In the genomic region with DNA sequence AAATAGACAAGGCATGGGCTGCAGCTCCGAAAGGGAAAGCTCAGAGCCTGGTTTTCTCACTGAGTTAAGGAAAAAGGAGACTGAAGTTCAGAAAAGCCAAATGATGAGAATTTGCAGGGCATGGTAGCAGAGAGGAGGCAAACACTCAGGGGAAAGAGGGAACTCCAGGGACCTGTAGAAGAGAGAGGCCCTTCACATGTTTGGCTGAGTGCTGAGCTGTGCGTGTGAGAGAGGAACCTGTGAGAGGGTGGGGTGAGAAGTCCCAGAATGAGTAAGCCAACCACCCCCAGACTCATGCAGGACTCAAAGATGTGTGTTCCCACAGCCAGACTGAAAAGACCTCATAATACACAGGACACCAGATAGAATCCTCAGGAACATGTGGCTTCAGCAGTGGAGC, we compare ENCODE assay signal across 1 cellular context.
TF ChIP-seq lines count a peak whose summit lies in the region.

No MANE protein-coding gene starts in this region.

TF ChIP-seq in GM12878, 131 proteins besides CTCF, POLR2A, EP300 and RAD21 (continued from another document and continues in another):
- TF ChIP-seq, protein P1, sequence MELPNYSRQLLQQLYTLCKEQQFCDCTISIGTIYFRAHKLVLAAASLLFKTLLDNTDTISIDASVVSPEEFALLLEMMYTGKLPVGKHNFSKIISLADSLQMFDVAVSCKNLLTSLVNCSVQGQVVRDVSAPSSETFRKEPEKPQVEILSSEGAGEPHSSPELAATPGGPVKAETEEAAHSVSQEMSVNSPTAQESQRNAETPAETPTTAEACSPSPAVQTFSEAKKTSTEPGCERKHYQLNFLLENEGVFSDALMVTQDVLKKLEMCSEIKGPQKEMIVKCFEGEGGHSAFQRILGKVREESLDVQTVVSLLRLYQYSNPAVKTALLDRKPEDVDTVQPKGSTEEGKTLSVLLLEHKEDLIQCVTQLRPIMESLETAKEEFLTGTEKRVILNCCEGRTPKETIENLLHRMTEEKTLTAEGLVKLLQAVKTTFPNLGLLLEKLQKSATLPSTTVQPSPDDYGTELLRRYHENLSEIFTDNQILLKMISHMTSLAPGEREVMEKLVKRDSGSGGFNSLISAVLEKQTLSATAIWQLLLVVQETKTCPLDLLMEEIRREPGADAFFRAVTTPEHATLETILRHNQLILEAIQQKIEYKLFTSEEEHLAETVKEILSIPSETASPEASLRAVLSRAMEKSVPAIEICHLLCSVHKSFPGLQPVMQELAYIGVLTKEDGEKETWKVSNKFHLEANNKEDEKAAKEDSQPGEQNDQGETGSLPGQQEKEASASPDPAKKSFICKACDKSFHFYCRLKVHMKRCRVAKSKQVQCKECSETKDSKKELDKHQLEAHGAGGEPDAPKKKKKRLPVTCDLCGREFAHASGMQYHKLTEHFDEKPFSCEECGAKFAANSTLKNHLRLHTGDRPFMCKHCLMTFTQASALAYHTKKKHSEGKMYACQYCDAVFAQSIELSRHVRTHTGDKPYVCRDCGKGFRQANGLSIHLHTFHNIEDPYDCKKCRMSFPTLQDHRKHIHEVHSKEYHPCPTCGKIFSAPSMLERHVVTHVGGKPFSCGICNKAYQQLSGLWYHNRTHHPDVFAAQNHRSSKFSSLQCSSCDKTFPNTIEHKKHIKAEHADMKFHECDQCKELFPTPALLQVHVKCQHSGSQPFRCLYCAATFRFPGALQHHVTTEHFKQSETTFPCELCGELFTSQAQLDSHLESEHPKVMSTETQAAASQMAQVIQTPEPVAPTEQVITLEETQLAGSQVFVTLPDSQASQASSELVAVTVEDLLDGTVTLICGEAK (IDR thresholded peaks at IDR 0.05; ENCODE audit: borderline replicate concordance) = no peak
- TF ChIP-seq, protein P2, sequence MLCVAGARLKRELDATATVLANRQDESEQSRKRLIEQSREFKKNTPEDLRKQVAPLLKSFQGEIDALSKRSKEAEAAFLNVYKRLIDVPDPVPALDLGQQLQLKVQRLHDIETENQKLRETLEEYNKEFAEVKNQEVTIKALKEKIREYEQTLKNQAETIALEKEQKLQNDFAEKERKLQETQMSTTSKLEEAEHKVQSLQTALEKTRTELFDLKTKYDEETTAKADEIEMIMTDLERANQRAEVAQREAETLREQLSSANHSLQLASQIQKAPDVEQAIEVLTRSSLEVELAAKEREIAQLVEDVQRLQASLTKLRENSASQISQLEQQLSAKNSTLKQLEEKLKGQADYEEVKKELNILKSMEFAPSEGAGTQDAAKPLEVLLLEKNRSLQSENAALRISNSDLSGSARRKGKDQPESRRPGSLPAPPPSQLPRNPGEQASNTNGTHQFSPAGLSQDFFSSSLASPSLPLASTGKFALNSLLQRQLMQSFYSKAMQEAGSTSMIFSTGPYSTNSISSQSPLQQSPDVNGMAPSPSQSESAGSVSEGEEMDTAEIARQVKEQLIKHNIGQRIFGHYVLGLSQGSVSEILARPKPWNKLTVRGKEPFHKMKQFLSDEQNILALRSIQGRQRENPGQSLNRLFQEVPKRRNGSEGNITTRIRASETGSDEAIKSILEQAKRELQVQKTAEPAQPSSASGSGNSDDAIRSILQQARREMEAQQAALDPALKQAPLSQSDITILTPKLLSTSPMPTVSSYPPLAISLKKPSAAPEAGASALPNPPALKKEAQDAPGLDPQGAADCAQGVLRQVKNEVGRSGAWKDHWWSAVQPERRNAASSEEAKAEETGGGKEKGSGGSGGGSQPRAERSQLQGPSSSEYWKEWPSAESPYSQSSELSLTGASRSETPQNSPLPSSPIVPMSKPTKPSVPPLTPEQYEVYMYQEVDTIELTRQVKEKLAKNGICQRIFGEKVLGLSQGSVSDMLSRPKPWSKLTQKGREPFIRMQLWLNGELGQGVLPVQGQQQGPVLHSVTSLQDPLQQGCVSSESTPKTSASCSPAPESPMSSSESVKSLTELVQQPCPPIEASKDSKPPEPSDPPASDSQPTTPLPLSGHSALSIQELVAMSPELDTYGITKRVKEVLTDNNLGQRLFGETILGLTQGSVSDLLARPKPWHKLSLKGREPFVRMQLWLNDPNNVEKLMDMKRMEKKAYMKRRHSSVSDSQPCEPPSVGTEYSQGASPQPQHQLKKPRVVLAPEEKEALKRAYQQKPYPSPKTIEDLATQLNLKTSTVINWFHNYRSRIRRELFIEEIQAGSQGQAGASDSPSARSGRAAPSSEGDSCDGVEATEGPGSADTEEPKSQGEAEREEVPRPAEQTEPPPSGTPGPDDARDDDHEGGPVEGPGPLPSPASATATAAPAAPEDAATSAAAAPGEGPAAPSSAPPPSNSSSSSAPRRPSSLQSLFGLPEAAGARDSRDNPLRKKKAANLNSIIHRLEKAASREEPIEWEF (IDR thresholded peaks at IDR 0.05; ENCODE audit: insufficient replicate concordance, low read depth, low read length) = peak; percentile 94
- TF ChIP-seq ZNF622 (IDR thresholded peaks at IDR 0.05) (no peak), STAT3 (IDR thresholded peaks at IDR 0.05; ENCODE audit: low read depth, low read length) (no peak), EED (IDR thresholded peaks at IDR 0.05; ENCODE audit: low read depth) (no peak), NFYA (IDR thresholded peaks at IDR 0.05; ENCODE audit: borderline replicate concordance, low read depth, low read length) (no peak), CHD4 (IDR thresholded peaks at IDR 0.05) (no peak), POLR2AphosphoS2 (IDR thresholded peaks at IDR 0.05; ENCODE audit: low read depth, low read length) (no peak), NR2C2 (IDR thresholded peaks at IDR 0.05; ENCODE audit: borderline replicate concordance, control insufficient read depth, insufficient read length, low read depth) (no peak), CEBPB (IDR thresholded peaks at IDR 0.05; ENCODE audit: borderline replicate concordance in 1 of 2, low read depth in 2 of 2, low read length in 2 of 2) (no peak), SIX5 (IDR thresholded peaks at IDR 0.05; ENCODE audit: low read depth, low read length, severe bottlenecking) (no peak), ZNF384 (IDR thresholded peaks at IDR 0.05; ENCODE audit: borderline replicate concordance, low read depth, low read length) (no peak), GATAD2B (conservative IDR thresholded peaks at IDR 0.05; ENCODE audit: low read depth) (peak; percentile 99), RFX5 (IDR thresholded peaks at IDR 0.05; ENCODE audit: low read depth, low read length) (no peak), ZBED1 (IDR thresholded peaks at IDR 0.05; ENCODE audit: borderline replicate concordance) (no peak), ZNF274 (IDR thresholded peaks at IDR 0.05; ENCODE audit: insufficient read depth, insufficient read length) (no peak), MTA2 (IDR thresholded peaks at IDR 0.05; ENCODE audit: low read depth) (peak; percentile 55; the same call in 1 of the 2 replicates), ZNF24 (IDR thresholded peaks at IDR 0.05) (no peak), ESRRA (IDR thresholded peaks at IDR 0.05; ENCODE audit: low read length) (no peak)
- TF ChIP-seq, protein P3, sequence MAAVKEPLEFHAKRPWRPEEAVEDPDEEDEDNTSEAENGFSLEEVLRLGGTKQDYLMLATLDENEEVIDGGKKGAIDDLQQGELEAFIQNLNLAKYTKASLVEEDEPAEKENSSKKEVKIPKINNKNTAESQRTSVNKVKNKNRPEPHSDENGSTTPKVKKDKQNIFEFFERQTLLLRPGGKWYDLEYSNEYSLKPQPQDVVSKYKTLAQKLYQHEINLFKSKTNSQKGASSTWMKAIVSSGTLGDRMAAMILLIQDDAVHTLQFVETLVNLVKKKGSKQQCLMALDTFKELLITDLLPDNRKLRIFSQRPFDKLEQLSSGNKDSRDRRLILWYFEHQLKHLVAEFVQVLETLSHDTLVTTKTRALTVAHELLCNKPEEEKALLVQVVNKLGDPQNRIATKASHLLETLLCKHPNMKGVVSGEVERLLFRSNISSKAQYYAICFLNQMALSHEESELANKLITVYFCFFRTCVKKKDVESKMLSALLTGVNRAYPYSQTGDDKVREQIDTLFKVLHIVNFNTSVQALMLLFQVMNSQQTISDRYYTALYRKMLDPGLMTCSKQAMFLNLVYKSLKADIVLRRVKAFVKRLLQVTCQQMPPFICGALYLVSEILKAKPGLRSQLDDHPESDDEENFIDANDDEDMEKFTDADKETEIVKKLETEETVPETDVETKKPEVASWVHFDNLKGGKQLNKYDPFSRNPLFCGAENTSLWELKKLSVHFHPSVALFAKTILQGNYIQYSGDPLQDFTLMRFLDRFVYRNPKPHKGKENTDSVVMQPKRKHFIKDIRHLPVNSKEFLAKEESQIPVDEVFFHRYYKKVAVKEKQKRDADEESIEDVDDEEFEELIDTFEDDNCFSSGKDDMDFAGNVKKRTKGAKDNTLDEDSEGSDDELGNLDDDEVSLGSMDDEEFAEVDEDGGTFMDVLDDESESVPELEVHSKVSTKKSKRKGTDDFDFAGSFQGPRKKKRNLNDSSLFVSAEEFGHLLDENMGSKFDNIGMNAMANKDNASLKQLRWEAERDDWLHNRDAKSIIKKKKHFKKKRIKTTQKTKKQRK (IDR thresholded peaks at IDR 0.05; ENCODE audit: low read depth, low read length) = no peak
- TF ChIP-seq, protein P4, sequence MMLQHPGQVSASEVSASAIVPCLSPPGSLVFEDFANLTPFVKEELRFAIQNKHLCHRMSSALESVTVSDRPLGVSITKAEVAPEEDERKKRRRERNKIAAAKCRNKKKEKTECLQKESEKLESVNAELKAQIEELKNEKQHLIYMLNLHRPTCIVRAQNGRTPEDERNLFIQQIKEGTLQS (IDR thresholded peaks at IDR 0.05; ENCODE audit: borderline replicate concordance, extremely low read depth, low read depth, low read length) = no peak
- TF ChIP-seq, protein P5, sequence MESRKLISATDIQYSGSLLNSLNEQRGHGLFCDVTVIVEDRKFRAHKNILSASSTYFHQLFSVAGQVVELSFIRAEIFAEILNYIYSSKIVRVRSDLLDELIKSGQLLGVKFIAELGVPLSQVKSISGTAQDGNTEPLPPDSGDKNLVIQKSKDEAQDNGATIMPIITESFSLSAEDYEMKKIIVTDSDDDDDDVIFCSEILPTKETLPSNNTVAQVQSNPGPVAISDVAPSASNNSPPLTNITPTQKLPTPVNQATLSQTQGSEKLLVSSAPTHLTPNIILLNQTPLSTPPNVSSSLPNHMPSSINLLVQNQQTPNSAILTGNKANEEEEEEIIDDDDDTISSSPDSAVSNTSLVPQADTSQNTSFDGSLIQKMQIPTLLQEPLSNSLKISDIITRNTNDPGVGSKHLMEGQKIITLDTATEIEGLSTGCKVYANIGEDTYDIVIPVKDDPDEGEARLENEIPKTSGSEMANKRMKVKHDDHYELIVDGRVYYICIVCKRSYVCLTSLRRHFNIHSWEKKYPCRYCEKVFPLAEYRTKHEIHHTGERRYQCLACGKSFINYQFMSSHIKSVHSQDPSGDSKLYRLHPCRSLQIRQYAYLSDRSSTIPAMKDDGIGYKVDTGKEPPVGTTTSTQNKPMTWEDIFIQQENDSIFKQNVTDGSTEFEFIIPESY (IDR thresholded peaks at IDR 0.05) = no peak
- TF ChIP-seq, protein P6, sequence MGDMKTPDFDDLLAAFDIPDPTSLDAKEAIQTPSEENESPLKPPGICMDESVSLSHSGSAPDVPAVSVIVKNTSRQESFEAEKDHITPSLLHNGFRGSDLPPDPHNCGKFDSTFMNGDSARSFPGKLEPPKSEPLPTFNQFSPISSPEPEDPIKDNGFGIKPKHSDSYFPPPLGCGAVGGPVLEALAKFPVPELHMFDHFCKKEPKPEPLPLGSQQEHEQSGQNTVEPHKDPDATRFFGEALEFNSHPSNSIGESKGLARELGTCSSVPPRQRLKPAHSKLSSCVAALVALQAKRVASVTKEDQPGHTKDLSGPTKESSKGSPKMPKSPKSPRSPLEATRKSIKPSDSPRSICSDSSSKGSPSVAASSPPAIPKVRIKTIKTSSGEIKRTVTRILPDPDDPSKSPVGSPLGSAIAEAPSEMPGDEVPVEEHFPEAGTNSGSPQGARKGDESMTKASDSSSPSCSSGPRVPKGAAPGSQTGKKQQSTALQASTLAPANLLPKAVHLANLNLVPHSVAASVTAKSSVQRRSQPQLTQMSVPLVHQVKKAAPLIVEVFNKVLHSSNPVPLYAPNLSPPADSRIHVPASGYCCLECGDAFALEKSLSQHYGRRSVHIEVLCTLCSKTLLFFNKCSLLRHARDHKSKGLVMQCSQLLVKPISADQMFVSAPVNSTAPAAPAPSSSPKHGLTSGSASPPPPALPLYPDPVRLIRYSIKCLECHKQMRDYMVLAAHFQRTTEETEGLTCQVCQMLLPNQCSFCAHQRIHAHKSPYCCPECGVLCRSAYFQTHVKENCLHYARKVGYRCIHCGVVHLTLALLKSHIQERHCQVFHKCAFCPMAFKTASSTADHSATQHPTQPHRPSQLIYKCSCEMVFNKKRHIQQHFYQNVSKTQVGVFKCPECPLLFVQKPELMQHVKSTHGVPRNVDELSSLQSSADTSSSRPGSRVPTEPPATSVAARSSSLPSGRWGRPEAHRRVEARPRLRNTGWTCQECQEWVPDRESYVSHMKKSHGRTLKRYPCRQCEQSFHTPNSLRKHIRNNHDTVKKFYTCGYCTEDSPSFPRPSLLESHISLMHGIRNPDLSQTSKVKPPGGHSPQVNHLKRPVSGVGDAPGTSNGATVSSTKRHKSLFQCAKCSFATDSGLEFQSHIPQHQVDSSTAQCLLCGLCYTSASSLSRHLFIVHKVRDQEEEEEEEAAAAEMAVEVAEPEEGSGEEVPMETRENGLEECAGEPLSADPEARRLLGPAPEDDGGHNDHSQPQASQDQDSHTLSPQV (IDR thresholded peaks at IDR 0.05) = no peak
- TF ChIP-seq, protein P7, sequence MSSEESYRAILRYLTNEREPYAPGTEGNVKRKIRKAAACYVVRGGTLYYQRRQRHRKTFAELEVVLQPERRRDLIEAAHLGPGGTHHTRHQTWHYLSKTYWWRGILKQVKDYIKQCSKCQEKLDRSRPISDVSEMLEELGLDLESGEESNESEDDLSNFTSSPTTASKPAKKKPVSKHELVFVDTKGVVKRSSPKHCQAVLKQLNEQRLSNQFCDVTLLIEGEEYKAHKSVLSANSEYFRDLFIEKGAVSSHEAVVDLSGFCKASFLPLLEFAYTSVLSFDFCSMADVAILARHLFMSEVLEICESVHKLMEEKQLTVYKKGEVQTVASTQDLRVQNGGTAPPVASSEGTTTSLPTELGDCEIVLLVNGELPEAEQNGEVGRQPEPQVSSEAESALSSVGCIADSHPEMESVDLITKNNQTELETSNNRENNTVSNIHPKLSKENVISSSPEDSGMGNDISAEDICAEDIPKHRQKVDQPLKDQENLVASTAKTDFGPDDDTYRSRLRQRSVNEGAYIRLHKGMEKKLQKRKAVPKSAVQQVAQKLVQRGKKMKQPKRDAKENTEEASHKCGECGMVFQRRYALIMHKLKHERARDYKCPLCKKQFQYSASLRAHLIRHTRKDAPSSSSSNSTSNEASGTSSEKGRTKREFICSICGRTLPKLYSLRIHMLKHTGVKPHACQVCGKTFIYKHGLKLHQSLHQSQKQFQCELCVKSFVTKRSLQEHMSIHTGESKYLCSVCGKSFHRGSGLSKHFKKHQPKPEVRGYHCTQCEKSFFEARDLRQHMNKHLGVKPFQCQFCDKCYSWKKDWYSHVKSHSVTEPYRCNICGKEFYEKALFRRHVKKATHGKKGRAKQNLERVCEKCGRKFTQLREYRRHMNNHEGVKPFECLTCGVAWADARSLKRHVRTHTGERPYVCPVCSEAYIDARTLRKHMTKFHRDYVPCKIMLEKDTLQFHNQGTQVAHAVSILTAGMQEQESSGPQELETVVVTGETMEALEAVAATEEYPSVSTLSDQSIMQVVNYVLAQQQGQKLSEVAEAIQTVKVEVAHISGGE (CRISPR knock-in tag; IDR thresholded peaks at IDR 0.05) = no peak
